ENCODE assay signal across 1 cellular context in genomic region chr2:218687400-218688060, GRCh38.
A peak's percentile ranks its signal among the peaks of the same experiment; 100 is the strongest.
TF ChIP-seq lines count a peak whose summit lies in the region.
"Not testable (repeated sequence)": the region's sequence is repeated elsewhere in the genome, so short reads cannot be mapped to it uniquely, and the experiment has no call there.

No MANE protein-coding gene starts in this region.

TF ChIP-seq in HepG2, 621 proteins besides CTCF, POLR2A, EP300 and RAD21 (continues in another document):
- TF ChIP-seq TEAD3 (CRISPR knock-in tag; optimal IDR thresholded peaks at IDR 0.05; ENCODE audit: borderline replicate concordance) = peak; percentile 88
- TF ChIP-seq ZNF644 (CRISPR knock-in tag; IDR thresholded peaks at IDR 0.05; ENCODE audit: low read depth) = 0 out of 2 replicates have a peak, but pooled peaks have one; percentile 49
- peak; percentile 90 for TF ChIP-seq STAG1 (CRISPR knock-in tag; IDR thresholded peaks at IDR 0.05)
- TF ChIP-seq TSC22D2 (CRISPR knock-in tag; IDR thresholded peaks at IDR 0.05; ENCODE audit: borderline replicate concordance) = 0 out of 2 replicates have a peak, but pooled peaks have one; percentile 42
- TF ChIP-seq RXRB (CRISPR knock-in tag; IDR thresholded peaks at IDR 0.05; ENCODE audit: borderline replicate concordance) = peak; percentile 46; the same call in 1 of the 2 replicates
- TF ChIP-seq ZNF574 (CRISPR knock-in tag; IDR thresholded peaks at IDR 0.05) = peak; percentile 87
- TF ChIP-seq IRF2 (CRISPR knock-in tag; IDR thresholded peaks at IDR 0.05) = peak; percentile 61; the same call in 1 of the 2 replicates
- 0 out of 2 replicates have a peak, but pooled peaks have one; percentile 31 for TF ChIP-seq MIER2 (CRISPR knock-in tag; IDR thresholded peaks at IDR 0.05)
- TF ChIP-seq, protein P1, sequence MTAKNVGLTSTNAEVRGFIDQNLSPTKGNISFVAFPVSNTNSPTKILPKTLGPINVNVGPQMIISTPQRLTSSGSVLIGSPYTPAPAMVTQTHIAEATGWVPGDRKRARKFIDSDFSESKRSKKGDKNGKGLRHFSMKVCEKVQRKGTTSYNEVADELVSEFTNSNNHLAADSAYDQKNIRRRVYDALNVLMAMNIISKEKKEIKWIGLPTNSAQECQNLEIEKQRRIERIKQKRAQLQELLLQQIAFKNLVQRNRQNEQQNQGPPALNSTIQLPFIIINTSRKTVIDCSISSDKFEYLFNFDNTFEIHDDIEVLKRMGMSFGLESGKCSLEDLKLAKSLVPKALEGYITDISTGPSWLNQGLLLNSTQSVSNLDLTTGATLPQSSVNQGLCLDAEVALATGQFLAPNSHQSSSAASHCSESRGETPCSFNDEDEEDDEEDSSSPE (CRISPR knock-in tag; IDR thresholded peaks at IDR 0.05) = peak; percentile 42; the same call in 1 of the 2 replicates
- 0 out of 2 replicates have a peak, but pooled peaks have one; percentile 48 for TF ChIP-seq ZNF331 (CRISPR knock-in tag; IDR thresholded peaks at IDR 0.05)
- TF ChIP-seq SOX13 (IDR thresholded peaks at IDR 0.05); GABPA (IDR thresholded peaks at IDR 0.05; ENCODE audit: low read depth, low read length); SP1 (IDR thresholded peaks at IDR 0.05): not testable (repeated sequence)
- 0 out of 4 replicates have a peak, but pooled peaks of 1 of the 2 experiments have one; percentile 17 for TF ChIP-seq SOX13 (CRISPR knock-in tag; conservative IDR thresholded peaks at IDR 0.05 in 1 of 2, IDR thresholded peaks at IDR 0.05 in 1 of 2)
- TF ChIP-seq, protein P2, sequence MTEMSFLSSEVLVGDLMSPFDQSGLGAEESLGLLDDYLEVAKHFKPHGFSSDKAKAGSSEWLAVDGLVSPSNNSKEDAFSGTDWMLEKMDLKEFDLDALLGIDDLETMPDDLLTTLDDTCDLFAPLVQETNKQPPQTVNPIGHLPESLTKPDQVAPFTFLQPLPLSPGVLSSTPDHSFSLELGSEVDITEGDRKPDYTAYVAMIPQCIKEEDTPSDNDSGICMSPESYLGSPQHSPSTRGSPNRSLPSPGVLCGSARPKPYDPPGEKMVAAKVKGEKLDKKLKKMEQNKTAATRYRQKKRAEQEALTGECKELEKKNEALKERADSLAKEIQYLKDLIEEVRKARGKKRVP (CRISPR knock-in tag; IDR thresholded peaks at IDR 0.05) = 0 out of 4 replicates have a peak, but pooled peaks of 1 of the 2 experiments have one; percentile 26
- TF ChIP-seq BCL6 (CRISPR knock-in tag; IDR thresholded peaks at IDR 0.05) = 0 out of 2 replicates have a peak, but pooled peaks have one; percentile 8
- TF ChIP-seq SP5 (CRISPR knock-in tag; IDR thresholded peaks at IDR 0.05; ENCODE audit: borderline replicate concordance, low read depth) = 0 out of 2 replicates have a peak, but pooled peaks have one; percentile 24
- TF ChIP-seq RCOR2 (CRISPR knock-in tag; IDR thresholded peaks at IDR 0.05) = 0 out of 2 replicates have a peak, but pooled peaks have one; percentile 54
- TF ChIP-seq, protein P3, sequence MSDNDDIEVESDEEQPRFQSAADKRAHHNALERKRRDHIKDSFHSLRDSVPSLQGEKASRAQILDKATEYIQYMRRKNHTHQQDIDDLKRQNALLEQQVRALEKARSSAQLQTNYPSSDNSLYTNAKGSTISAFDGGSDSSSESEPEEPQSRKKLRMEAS (IDR thresholded peaks at IDR 0.05) = peak; percentile 43; the same call in 1 of the 2 replicates
- TF ChIP-seq THAP11 (CRISPR knock-in tag; IDR thresholded peaks at IDR 0.05) = peak; percentile 56; the same call in 1 of the 2 replicates
- TF ChIP-seq KLF6 (CRISPR knock-in tag; IDR thresholded peaks at IDR 0.05) = 0 out of 2 replicates have a peak, but pooled peaks have one; percentile 54
- peak; percentile 57; the same call in 1 of the 2 replicates for TF ChIP-seq CEBPG (CRISPR knock-in tag; IDR thresholded peaks at IDR 0.05)
- TF ChIP-seq, protein P4, sequence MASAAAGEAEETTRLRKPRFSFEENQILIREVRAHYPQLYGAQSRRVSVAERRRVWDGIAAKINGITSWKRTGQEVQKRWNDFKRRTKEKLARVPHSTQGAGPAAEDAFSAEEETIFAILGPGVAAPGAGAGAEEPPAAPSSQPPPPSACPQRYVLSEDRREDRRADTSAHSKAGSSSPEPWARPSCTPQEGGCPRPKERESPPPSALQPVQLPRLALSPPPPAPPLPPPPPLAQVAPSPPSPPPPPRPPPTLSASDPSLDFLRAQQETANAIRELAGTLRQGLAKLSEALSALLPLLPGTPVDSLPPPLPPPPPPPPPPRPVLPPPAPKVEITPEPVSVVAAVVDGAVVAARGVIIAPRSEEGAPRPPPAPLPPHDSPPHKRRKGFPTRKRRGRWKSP (CRISPR knock-in tag; IDR thresholded peaks at IDR 0.05) = peak; percentile 92; the same call in 1 of the 2 replicates
- TF ChIP-seq, protein P5, sequence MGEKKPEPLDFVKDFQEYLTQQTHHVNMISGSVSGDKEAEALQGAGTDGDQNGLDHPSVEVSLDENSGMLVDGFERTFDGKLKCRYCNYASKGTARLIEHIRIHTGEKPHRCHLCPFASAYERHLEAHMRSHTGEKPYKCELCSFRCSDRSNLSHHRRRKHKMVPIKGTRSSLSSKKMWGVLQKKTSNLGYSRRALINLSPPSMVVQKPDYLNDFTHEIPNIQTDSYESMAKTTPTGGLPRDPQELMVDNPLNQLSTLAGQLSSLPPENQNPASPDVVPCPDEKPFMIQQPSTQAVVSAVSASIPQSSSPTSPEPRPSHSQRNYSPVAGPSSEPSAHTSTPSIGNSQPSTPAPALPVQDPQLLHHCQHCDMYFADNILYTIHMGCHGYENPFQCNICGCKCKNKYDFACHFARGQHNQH (CRISPR knock-in tag; IDR thresholded peaks at IDR 0.05) = 0 out of 2 replicates have a peak, but pooled peaks have one; percentile 25
- TF ChIP-seq, protein P6, sequence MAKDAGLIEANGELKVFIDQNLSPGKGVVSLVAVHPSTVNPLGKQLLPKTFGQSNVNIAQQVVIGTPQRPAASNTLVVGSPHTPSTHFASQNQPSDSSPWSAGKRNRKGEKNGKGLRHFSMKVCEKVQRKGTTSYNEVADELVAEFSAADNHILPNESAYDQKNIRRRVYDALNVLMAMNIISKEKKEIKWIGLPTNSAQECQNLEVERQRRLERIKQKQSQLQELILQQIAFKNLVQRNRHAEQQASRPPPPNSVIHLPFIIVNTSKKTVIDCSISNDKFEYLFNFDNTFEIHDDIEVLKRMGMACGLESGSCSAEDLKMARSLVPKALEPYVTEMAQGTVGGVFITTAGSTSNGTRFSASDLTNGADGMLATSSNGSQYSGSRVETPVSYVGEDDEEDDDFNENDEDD (CRISPR knock-in tag; IDR thresholded peaks at IDR 0.05; ENCODE audit: borderline replicate concordance) = peak; percentile 63; the same call in 1 of the 2 replicates
- TF ChIP-seq ASH2L (IDR thresholded peaks at IDR 0.05; ENCODE audit: insufficient read length, low read depth, low read length) = peak; percentile 57
- 0 out of 2 replicates have a peak, but pooled peaks have one; percentile 43 for TF ChIP-seq GABPA (CRISPR knock-in tag; IDR thresholded peaks at IDR 0.05; ENCODE audit: low read depth)
- TF ChIP-seq ISL2 (CRISPR knock-in tag; IDR thresholded peaks at IDR 0.05) = 0 out of 2 replicates have a peak, but pooled peaks have one; percentile 21
- TF ChIP-seq, protein P7, sequence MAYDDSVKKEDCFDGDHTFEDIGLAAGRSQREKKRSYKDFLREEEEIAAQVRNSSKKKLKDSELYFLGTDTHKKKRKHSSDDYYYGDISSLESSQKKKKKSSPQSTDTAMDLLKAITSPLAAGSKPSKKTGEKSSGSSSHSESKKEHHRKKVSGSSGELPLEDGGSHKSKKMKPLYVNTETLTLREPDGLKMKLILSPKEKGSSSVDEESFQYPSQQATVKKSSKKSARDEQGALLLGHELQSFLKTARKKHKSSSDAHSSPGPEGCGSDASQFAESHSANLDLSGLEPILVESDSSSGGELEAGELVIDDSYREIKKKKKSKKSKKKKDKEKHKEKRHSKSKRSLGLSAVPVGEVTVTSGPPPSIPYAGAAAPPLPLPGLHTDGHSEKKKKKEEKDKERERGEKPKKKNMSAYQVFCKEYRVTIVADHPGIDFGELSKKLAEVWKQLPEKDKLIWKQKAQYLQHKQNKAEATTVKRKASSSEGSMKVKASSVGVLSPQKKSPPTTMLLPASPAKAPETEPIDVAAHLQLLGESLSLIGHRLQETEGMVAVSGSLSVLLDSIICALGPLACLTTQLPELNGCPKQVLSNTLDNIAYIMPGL (CRISPR knock-in tag; IDR thresholded peaks at IDR 0.05; ENCODE audit: borderline replicate concordance in 1 of 2, low read depth in 1 of 2) = peak; percentile 33 to 67; a peak in 2 of 4 replicates
- TF ChIP-seq, protein P8, sequence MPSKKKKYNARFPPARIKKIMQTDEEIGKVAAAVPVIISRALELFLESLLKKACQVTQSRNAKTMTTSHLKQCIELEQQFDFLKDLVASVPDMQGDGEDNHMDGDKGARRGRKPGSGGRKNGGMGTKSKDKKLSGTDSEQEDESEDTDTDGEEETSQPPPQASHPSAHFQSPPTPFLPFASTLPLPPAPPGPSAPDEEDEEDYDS (CRISPR knock-in tag; IDR thresholded peaks at IDR 0.05) = peak; percentile 38; the same call in 1 of the 2 replicates
- TF ChIP-seq, protein P9, sequence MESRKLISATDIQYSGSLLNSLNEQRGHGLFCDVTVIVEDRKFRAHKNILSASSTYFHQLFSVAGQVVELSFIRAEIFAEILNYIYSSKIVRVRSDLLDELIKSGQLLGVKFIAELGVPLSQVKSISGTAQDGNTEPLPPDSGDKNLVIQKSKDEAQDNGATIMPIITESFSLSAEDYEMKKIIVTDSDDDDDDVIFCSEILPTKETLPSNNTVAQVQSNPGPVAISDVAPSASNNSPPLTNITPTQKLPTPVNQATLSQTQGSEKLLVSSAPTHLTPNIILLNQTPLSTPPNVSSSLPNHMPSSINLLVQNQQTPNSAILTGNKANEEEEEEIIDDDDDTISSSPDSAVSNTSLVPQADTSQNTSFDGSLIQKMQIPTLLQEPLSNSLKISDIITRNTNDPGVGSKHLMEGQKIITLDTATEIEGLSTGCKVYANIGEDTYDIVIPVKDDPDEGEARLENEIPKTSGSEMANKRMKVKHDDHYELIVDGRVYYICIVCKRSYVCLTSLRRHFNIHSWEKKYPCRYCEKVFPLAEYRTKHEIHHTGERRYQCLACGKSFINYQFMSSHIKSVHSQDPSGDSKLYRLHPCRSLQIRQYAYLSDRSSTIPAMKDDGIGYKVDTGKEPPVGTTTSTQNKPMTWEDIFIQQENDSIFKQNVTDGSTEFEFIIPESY (CRISPR knock-in tag; IDR thresholded peaks at IDR 0.05) = peak; percentile 92
- 0 out of 2 replicates have a peak, but pooled peaks have one; percentile 23 for TF ChIP-seq PPARG (CRISPR knock-in tag; conservative IDR thresholded peaks at IDR 0.05)
- TF ChIP-seq ELF3 (CRISPR knock-in tag; IDR thresholded peaks at IDR 0.05) = peak; percentile 72
- TF ChIP-seq FOXA3 (CRISPR knock-in tag; IDR thresholded peaks at IDR 0.05) = 0 out of 2 replicates have a peak, but pooled peaks have one; percentile 11
- TF ChIP-seq RFXANK (CRISPR knock-in tag; IDR thresholded peaks at IDR 0.05) = 0 out of 2 replicates have a peak, but pooled peaks have one; percentile 31
- 0 out of 2 replicates have a peak, but pooled peaks have one; percentile 36 for TF ChIP-seq ZNF800 (CRISPR knock-in tag; IDR thresholded peaks at IDR 0.05)
- peak; percentile 98 for TF ChIP-seq SMC3 (IDR thresholded peaks at IDR 0.05; ENCODE audit: low read length)
- 0 out of 2 replicates have a peak, but pooled peaks have one; percentile 39 for TF ChIP-seq SP1 (CRISPR knock-in tag; IDR thresholded peaks at IDR 0.05)
- peak; percentile 57; the same call in 1 of the 2 replicates for TF ChIP-seq HOMEZ (CRISPR knock-in tag; IDR thresholded peaks at IDR 0.05; ENCODE audit: low read depth)
- TF ChIP-seq ZNF614 (CRISPR knock-in tag; IDR thresholded peaks at IDR 0.05; ENCODE audit: borderline replicate concordance) = 0 out of 2 replicates have a peak, but pooled peaks have one; percentile 51
- TF ChIP-seq SAP130 (CRISPR knock-in tag; IDR thresholded peaks at IDR 0.05; ENCODE audit: low read depth) = peak; percentile 55; the same call in 1 of the 2 replicates
- TF ChIP-seq, protein P10, sequence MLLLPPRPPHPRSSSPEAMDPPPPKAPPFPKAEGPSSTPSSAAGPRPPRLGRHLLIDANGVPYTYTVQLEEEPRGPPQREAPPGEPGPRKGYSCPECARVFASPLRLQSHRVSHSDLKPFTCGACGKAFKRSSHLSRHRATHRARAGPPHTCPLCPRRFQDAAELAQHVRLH (CRISPR knock-in tag; IDR thresholded peaks at IDR 0.05; ENCODE audit: borderline replicate concordance, low read depth) = peak; percentile 42; the same call in 1 of the 2 replicates
